8 cellular contexts compared by ENCODE assay signal in genomic region chr1:3453891-3454810, GRCh38. TPM values are rescaled to one million over a fixed set of nuclear protein-coding genes. Genes with fewer than 3 reads are reported as not detected.
DNase-seq lines count a peak whose midpoint lies in the region; ATAC-seq and TF ChIP-seq lines count a peak whose summit lies in the region.

Gene ARHGEF16 (plus strand): TSS chr1:3454665. CDS start chr1:3463085, 8,420 bp downstream.

- H3K36me3 ChIP-seq in right lobe of liver (no peaks in the 10 kb centered on the region), subcutaneous abdominal adipose tissue (ENCODE audit: control insufficient read depth in 5 of 5, insufficient read depth in 5 of 5, low read length in 5 of 5) (no peaks in the 10 kb centered on the region)

- peak; percentile 63 for DNase-seq in Caki2 (ENCODE audit: low read depth)
- no peak for DNase-seq in Jurkat, Clone E6-1 (ENCODE audit: low read depth, low spot score)
- DNase-seq in T-cell, result peak in 15 of 34 experiments; percentile 5 to 46 (median 26)
- peak; percentile 51 for DNase-seq in dermis blood vessel endothelial cell
- DNase-seq in right lobe of liver, result peak; percentile 88 to 91 (median 90)

- no peaks in the 10 kb centered on the region for H3K9me3 Mint-ChIP-seq in T-cell

- no peak for TF ChIP-seq POLR2A in right lobe of liver (IDR thresholded peaks at IDR 0.05)

- WGBS in right lobe of liver (ENCODE audit: insufficient coverage, low coverage, low lambda C conversion rate, missing lambda C conversion rate), result 6% methylated on average over 6 of the region's 84 CpGs

- intact Hi-C loops in right lobe of liver (cut with DNase I), result loop anchor here in 1 of 2 donors (5.0 kb wide), 1 partner anchor 33 kb away; no protein-coding TSS in a partner anchor

- peak within 1 kb of the TSS; percentile 22 to 53 (median 47) for H3K27ac ChIP-seq in right lobe of liver
- H3K27ac ChIP-seq in subcutaneous abdominal adipose tissue (ENCODE audit: low read depth, low read length), result no peak within 1 kb of the TSS

- no peak within 1 kb of the TSS for H3K27ac Mint-ChIP-seq in T-cell

- H3K9me3 ChIP-seq in right lobe of liver, result no peaks in the 10 kb centered on the region
- no peaks in the 10 kb centered on the region for H3K9me3 ChIP-seq in subcutaneous abdominal adipose tissue (ENCODE audit: control insufficient read depth in 5 of 5, low read length in 5 of 5)

- H3K36me3 Mint-ChIP-seq in T-cell, result no peaks in the 10 kb centered on the region

- CTCF ChIA-PET in T-cell (lab: Charles Lee), result interaction anchor here (1.1 to 1.5 kb wide), 3 partner anchors 24 to 165 kb away, joined by 3 to 9 read pairs (median 3); no protein-coding TSS in a partner anchor

- TF ChIP-seq CTCF in right lobe of liver (IDR thresholded peaks at IDR 0.05), result peak; percentile 49 to 54 (median 54)

- H3K27me3 Mint-ChIP-seq in T-cell, result peaks cover 9 to 14% of the 10 kb centered on the region in 2 donors

- H3K4me1 Mint-ChIP-seq in T-cell, result peaks cover 2 to 5% (median 4%) of the 10 kb centered on the region in 3 donors

- H3K4me3 Mint-ChIP-seq in T-cell, result peak within 1 kb of the TSS; percentile 58 to 73 (median 62)

- POLR2A ChIA-PET in T-cell (lab: Charles Lee), result no interaction called here

- in situ Hi-C loops in Caki2 (cut with HindIII; ENCODE audit: low pct_unique_long_range_greater_than_20kb, low sequenced_read_pairs), result no loop called here

- H3K4me1 ChIP-seq in right lobe of liver (peaks cover 0 to 10% (median 3%) of the 10 kb centered on the region in 4 donors), subcutaneous abdominal adipose tissue (ENCODE audit: control insufficient read depth in 5 of 5, insufficient read depth in 5 of 5, low read length in 5 of 5) (peaks cover 2 to 52% (median 22%) of the 10 kb centered on the region in 5 donors)

- H3K9ac ChIP-seq in subcutaneous abdominal adipose tissue (ENCODE audit: low read length in 5 of 5), result peak within 1 kb of the TSS in 1 of 5 donors; percentile 41

- ATAC-seq in T-cell (replicated peaks in 1 of 4), result peak; percentile 21 to 64 (median 56)
- ATAC-seq in right lobe of liver, result peak; percentile 80 to 84 (median 82)
- no peak for ATAC-seq in HG03342 (IDR thresholded peaks at IDR 0.05; ENCODE audit: unreplicated experiment)
- no peak for ATAC-seq in GM21717 (IDR thresholded peaks at IDR 0.05; ENCODE audit: unreplicated experiment)

- peak within 1 kb of the TSS; percentile 22; the same call in 1 of the 2 replicates for H3K4me3 ChIP-seq in Jurkat, Clone E6-1 (ENCODE audit: low read length)
- H3K4me3 ChIP-seq in right lobe of liver (peak within 1 kb of the TSS; percentile 64 to 67 (median 66)), subcutaneous abdominal adipose tissue (ENCODE audit: low read depth in 1 of 5, low read length in 5 of 5) (peak within 1 kb of the TSS; percentile 32 to 55 (median 46))

- no peaks in the 10 kb centered on the region for H3K27me3 ChIP-seq in right lobe of liver
- peaks cover 14 to 25% (median 16%) of the 10 kb centered on the region in 5 donors for H3K27me3 ChIP-seq in subcutaneous abdominal adipose tissue (ENCODE audit: control insufficient read depth in 5 of 5, insufficient read depth in 4 of 5, low read length in 5 of 5)

RNA-seq across cellular contexts. Expression of gene ARHGEF16, which starts in this region (rescaled TPM):
- total RNA-seq in Caki2 (2014; rRNA removed; shearing (Covaris generic); ENCODE audit: low replicate concordance), result 2.6 and 3.3 TPM in 2 replicates
- 3.3 TPM for polyA plus RNA-seq in Jurkat, Clone E6-1 (2012; ENCODE audit: insufficient read depth, insufficient read length)
- total RNA-seq in T-cell (under 1 TPM in 4 of 5 donors, not detected in 1; 0.22 to 0.44 (median 0.29) TPM), dermis blood vessel endothelial cell (0.51 TPM in 2 replicates), right lobe of liver (10 to 100 TPM in 2 of 6 experiments, 1 to 10 TPM in 4; 2.1 to 16.3 (median 7.5) TPM)

Comparison
In these comparisons a context has a peak if more than half of its experiments do, and no peak if none do; other contexts are left out.
1. Peak in ATAC-seq in T-cell; RNA of the gene not detected or under 1 TPM.
2. Peak in DNase-seq in dermis blood vessel endothelial cell; RNA of the gene not detected or under 1 TPM.
3. ATAC-seq: peak in right lobe of liver (4 of 4); none in HG03342 (single experiment) and GM21717 (single experiment).
4. Peak in every context shown above with its lines, with median percentiles within 50 percentile points of each other: H3K4me3 ChIP-seq.